In genomic region chr4:93710101-93710846, GRCh38 we compare ENCODE assay signal across 8 cellular contexts.
A peak's percentile ranks its signal among the peaks of the same experiment; 100 is the strongest.
DNase-seq lines count a peak whose midpoint lies in the region; ATAC-seq and TF ChIP-seq lines count a peak whose summit lies in the region.

No MANE protein-coding gene starts in this region.

- H3K27me3 Mint-ChIP-seq in activated CD8-positive, alpha-beta T cell treated with anti-CD3 and anti-CD28 coated beads for 36 hours, result no peaks in the 10 kb centered on the region

- no peaks in the 10 kb centered on the region for H3K36me3 Mint-ChIP-seq in activated CD8-positive, alpha-beta T cell treated with anti-CD3 and anti-CD28 coated beads for 36 hours (ENCODE audit: low read depth)

- TF ChIP-seq CTCF in activated CD8-positive, alpha-beta T cell treated with anti-CD3 and anti-CD28 coated beads for 36 hours (IDR thresholded peaks at IDR 0.05), result no peak

- H3K9me3 ChIP-seq in NT2/D1 (ENCODE audit: insufficient read depth, low read length), result no peaks in the 10 kb centered on the region

- CTCF ChIA-PET in activated CD8-positive, alpha-beta T cell treated with anti-CD3 and anti-CD28 coated beads for 36 hours (lab: Charles Lee), result no interaction called here

- H3K4me1 ChIP-seq in NT2/D1 (ENCODE audit: insufficient read depth, insufficient read length), result no peaks in the 10 kb centered on the region

- no peak overlapping the region for H3K27ac Mint-ChIP-seq in activated CD8-positive, alpha-beta T cell treated with anti-CD3 and anti-CD28 coated beads for 36 hours

- no peak overlapping the region for H3K4me3 Mint-ChIP-seq in activated CD8-positive, alpha-beta T cell treated with anti-CD3 and anti-CD28 coated beads for 36 hours

- peaks cover 9% of the 10 kb centered on the region for H3K9me3 Mint-ChIP-seq in activated CD8-positive, alpha-beta T cell treated with anti-CD3 and anti-CD28 coated beads for 36 hours

- no peaks in the 10 kb centered on the region for H3K4me1 Mint-ChIP-seq in activated CD8-positive, alpha-beta T cell treated with anti-CD3 and anti-CD28 coated beads for 36 hours (ENCODE audit: low read depth)

- POLR2A ChIA-PET in activated CD8-positive, alpha-beta T cell treated with anti-CD3 and anti-CD28 coated beads for 36 hours (lab: Charles Lee), result no interaction called here

- H3K4me3 ChIP-seq in NT2/D1 (ENCODE audit: insufficient read length, low read depth), result no peak overlapping the region

- peak; percentile 18 for DNase-seq in NT2/D1 (ENCODE audit: low read depth, low spot score)
- peak; percentile 54 for DNase-seq in medulla oblongata (ENCODE audit: extremely low spot score)
- DNase-seq in activated CD8-positive, alpha-beta T cell treated with anti-CD3 and anti-CD28 coated beads for 36 hours, result no peak
- DNase-seq in kidney glomerular epithelial cell (lab: John Stamatoyannopoulos, UW), result no peak
- DNase-seq in NCI-H446 treated with DMSO at 0.1 percent for 48 hours (lab: John Stamatoyannopoulos, UW), result no peak
- no peak for DNase-seq in stimulated activated naive CD4-positive, alpha-beta T cell (lab: John Stamatoyannopoulos, UW)

- H3K36me3 ChIP-seq in NT2/D1 (ENCODE audit: insufficient read depth, insufficient read length, low read length), result no peaks in the 10 kb centered on the region

- intact Hi-C loops in activated CD8-positive, alpha-beta T cell treated with anti-CD3 and anti-CD28 coated beads for 36 hours (cut with micrococcal nuclease), result no loop called here

- peak; percentile 82 for ATAC-seq in GM18502 (IDR thresholded peaks at IDR 0.05; ENCODE audit: poor library complexity, unreplicated experiment)
- ATAC-seq in HG02588 (IDR thresholded peaks at IDR 0.05; ENCODE audit: unreplicated experiment), result peak; percentile 62
- no peak for ATAC-seq in activated CD8-positive, alpha-beta T cell treated with anti-CD3 and anti-CD28 coated beads for 36 hours

- no peak overlapping the region for H3K9ac ChIP-seq in NT2/D1 (ENCODE audit: insufficient read length, low read depth)

- no peaks in the 10 kb centered on the region for H3K27me3 ChIP-seq in NT2/D1 (ENCODE audit: insufficient read depth, insufficient read length)

Comparison
In these comparisons a context has a peak if more than half of its experiments do, and no peak if none do; other contexts are left out.
1. DNase-seq: peak in NT2/D1 (single experiment) and medulla oblongata (single experiment); none in activated CD8-positive, alpha-beta T cell treated with anti-CD3 and anti-CD28 coated beads for 36 hours (single experiment), kidney glomerular epithelial cell (single experiment), NCI-H446 treated with DMSO at 0.1 percent for 48 hours (single experiment) and stimulated activated naive CD4-positive, alpha-beta T cell (0 of 6).